In the genomic region with DNA sequence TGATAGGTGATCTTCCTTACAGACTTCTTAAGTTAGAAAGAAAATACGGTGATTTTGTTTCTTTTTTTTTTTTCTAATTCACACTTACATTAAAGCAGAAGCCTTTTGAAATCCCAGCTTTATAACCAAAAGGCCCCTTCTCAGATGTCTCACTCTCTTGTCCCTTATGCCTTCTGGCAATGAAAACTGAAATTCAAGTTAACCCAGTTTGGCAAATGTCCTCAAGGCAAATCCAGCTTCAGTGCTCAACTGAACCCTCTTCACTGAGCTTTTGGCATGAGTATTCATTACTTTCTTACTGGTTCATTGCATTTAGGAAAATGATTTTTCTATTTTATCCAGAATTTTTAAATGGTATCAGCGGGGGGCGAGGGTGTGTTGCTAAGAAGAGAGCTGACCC, we compare ENCODE assay signal across 25 cellular contexts. TPM values are rescaled to one million over a fixed set of nuclear protein-coding genes. Genes with fewer than 3 reads are reported as not detected.
"Had no signal": no experiment of that assay in that cellular context is flagged by ENCODE, and none has a peak within 500 bp of the region (broad histone marks: within the 10 kb centered on the region; RNA-seq: fewer than 3 reads in every experiment).

No MANE protein-coding gene starts in this region.

- H3K27ac ChIP-seq: brain microvascular endothelial cell, cardiac muscle cell had no signal

- H3K4me3 ChIP-seq: cardiac muscle cell, MG63 had no signal

- H3K9me3 ChIP-seq: MG63 had no signal

- H3K27me3 ChIP-seq: brain microvascular endothelial cell, cardiac muscle cell, MG63 had no signal

- DNase-seq: activated B cell treated with CpG ODN at 0.5 μM for 24 hours; activated CD4-positive, alpha-beta memory T cell treated with anti-CD3 and anti-CD28 coated beads, Interleukin-2, amount 10 ng/mL, durations not matched to agents 7 days and 5 days; activated CD4-positive, alpha-beta T cell treated with anti-CD3 and anti-CD28 coated beads for 1 hour; activated CD4-positive, alpha-beta T cell treated with anti-CD3 and anti-CD28 coated beads, Interleukin-2, amount 50 U/mL, for 1 hour; activated gamma-delta T cell; activated naive CD4-positive, alpha-beta T cell treated with anti-CD3 and anti-CD28 coated beads for 36 hours; activated T-cell treated with anti-CD3 and anti-CD28 coated beads for 4 hours; activated T-cell treated with anti-CD3 and anti-CD28 coated beads, Interleukin-2, amount 50 U/mL, for 48 hours; amygdala; brain microvascular endothelial cell; IMR-90; KG1; MG63; NCI-H1105; NCI-H1436; NCI-H1694 treated with DMSO at 0.1 percent for 48 hours; NCI-H2081; NCI-H2171 treated with DMSO at 0.1 percent for 48 hours; NCI-H226; NCI-H510A treated with DMSO at 0.1 percent for 48 hours; SHP77 treated with DMSO at 0.1 percent for 48 hours; T-helper 17 cell; T-helper 9 cell had no signal

- H3K36me3 ChIP-seq: brain microvascular endothelial cell, cardiac muscle cell, MG63 had no signal

RNA-seq across cellular contexts. Expression of a gene that starts 17.0 kb away (rescaled TPM):
- total RNA-seq: IMR-90, LHCN-M2 had no signal
- polyA plus RNA-seq: IMR-90 had no signal
